ENCODE assay signal across 14 cellular contexts in genomic region chr22:44693145-44693544, GRCh38. TPM values are rescaled to one million over a fixed set of nuclear protein-coding genes. Genes with fewer than 3 reads are reported as not detected.
"Had no signal": no experiment of that assay in that cellular context is flagged by ENCODE, and none has a peak within 500 bp of the region (broad histone marks: within the 10 kb centered on the region; RNA-seq: fewer than 3 reads in every experiment).

No MANE protein-coding gene starts in this region.

- H3K27ac Mint-ChIP-seq: naive B cell, type B pancreatic cell had no signal

- H3K36me3 ChIP-seq: heart right ventricle, stomach, uterus had no signal

- H3K27ac ChIP-seq: heart right ventricle, stomach, uterus had no signal

- H3K9me3 ChIP-seq: heart right ventricle, stomach, uterus had no signal

- ATAC-seq: left ventricle myocardium superior had no signal

- H3K4me1 Mint-ChIP-seq: naive B cell had no signal

- H3K4me3 Mint-ChIP-seq: naive B cell, type B pancreatic cell had no signal

- DNase-seq: effector memory CD4-positive, alpha-beta T cell; heart right ventricle; kidney; left cardiac atrium; left ventricle myocardium superior; naive B cell; posterior cingulate gyrus; stimulated activated CD4-positive, alpha-beta T cell treated with anti-CD3 and anti-CD28 coated beads, Interleukin-12 subunit alpha, Interleukin-12 subunit beta, amount 100 ng/mL, for 4 hours; stimulated activated naive CD4-positive, alpha-beta T cell; stomach; substantia nigra; uterus had no signal

- H3K27me3 ChIP-seq: uterus had no signal

- H3K36me3 Mint-ChIP-seq: naive B cell, type B pancreatic cell had no signal

- H3K27me3 Mint-ChIP-seq: type B pancreatic cell had no signal

- H3K4me3 ChIP-seq: heart right ventricle, stomach, uterus had no signal

- H3K9me3 Mint-ChIP-seq: naive B cell, type B pancreatic cell had no signal

RNA-seq across cellular contexts. Expression of gene ARHGAP8, which starts 59.2 kb away (rescaled TPM):
- total RNA-seq: left ventricle myocardium superior, lung microvascular endothelial cell had no signal
